Comparison of ENCODE assay signal across 30 cellular contexts in genomic region chr7:106180721-106181120, GRCh38.
A peak's percentile ranks its signal among the peaks of the same experiment; 100 is the strongest.
DNase-seq lines count a peak whose midpoint lies in the region; ATAC-seq and TF ChIP-seq lines count a peak whose summit lies in the region.
"Had no signal": no experiment of that assay in that cellular context is flagged by ENCODE, and none has a peak within 500 bp of the region (broad histone marks: within the 10 kb centered on the region; RNA-seq: fewer than 3 reads in every experiment).

No MANE protein-coding gene starts in this region.

- H3K27ac ChIP-seq in GM23338 (ENCODE audit: low read depth) = no peak overlapping the region
- no peak overlapping the region for H3K27ac ChIP-seq in mesendoderm (ENCODE audit: low read depth, low read length)
- H3K27ac ChIP-seq: BLaER1 treated with 17β-estradiol and CSF1 and Interleukin-3, amounts not matched to agents 10 nM and 100 nM; heart left ventricle; HL-60; lower lobe of right lung; SJCRH30; transverse colon; WERI-Rb-1 had no signal

- peaks cover 19% of the 10 kb centered on the region for H3K4me1 Mint-ChIP-seq in GM23338
- H3K4me1 Mint-ChIP-seq in T-helper 17 cell = peaks cover 17% of the 10 kb centered on the region
- H3K4me1 Mint-ChIP-seq: stimulated activated effector memory CD8-positive, alpha-beta T cell treated with anti-CD3 and anti-CD28 coated beads, Interleukin-12 subunit alpha, Interleukin-12 subunit beta, amount 100 ng/mL, for 72 hours had no signal

- H3K27me3 Mint-ChIP-seq in GM23338 (ENCODE audit: insufficient read depth, low read depth, poor library complexity) (peaks cover 9% of the 10 kb centered on the region), T-helper 17 cell (peaks cover 25% of the 10 kb centered on the region)

- WGBS in mesendoderm (ENCODE audit: extremely low coverage, insufficient coverage, low lambda C conversion rate) = no CpG with 5 or more reads among the region's 7 CpGs

- H3K56ac ChIP-seq in mesendoderm (ENCODE audit: low read length) = no peak overlapping the region

- H4K5ac ChIP-seq in mesendoderm (ENCODE audit: low read length) = no peak overlapping the region

- no peak overlapping the region for H3K18ac ChIP-seq in mesendoderm (ENCODE audit: low read length)

- H3K27me3 ChIP-seq in GM23338 (ENCODE audit: insufficient read depth) (no peaks in the 10 kb centered on the region), mesendoderm (ENCODE audit: insufficient read depth, low read length, poor library complexity) (no peaks in the 10 kb centered on the region)
- H3K27me3 ChIP-seq: BLaER1 treated with 17β-estradiol and CSF1 and Interleukin-3, amounts not matched to agents 10 nM and 100 nM; heart left ventricle; SJCRH30; transverse colon had no signal

- ATAC-seq in GM23338 (no peak), T-helper 17 cell (no peak), HG03442 (IDR thresholded peaks at IDR 0.05; ENCODE audit: unreplicated experiment) (no peak)
- ATAC-seq: activated CD8-positive, alpha-beta T cell treated with anti-CD3 and anti-CD28 coated beads, Interleukin-2, amount 10 ng/mL, durations not matched to agents 7 days and 5 days; heart left ventricle; natural killer cell; stimulated activated effector memory CD8-positive, alpha-beta T cell treated with anti-CD3 and anti-CD28 coated beads, Interleukin-12 subunit alpha, Interleukin-12 subunit beta, amount 100 ng/mL, for 72 hours had no signal

- no peak overlapping the region for H2BK15ac ChIP-seq in mesendoderm (replicated peaks; ENCODE audit: low read depth)

- no peak for TF ChIP-seq CTCF in GM23338 (conservative IDR thresholded peaks at IDR 0.05; ENCODE audit: low read depth in 2 of 2)

- H3F3A ChIP-seq in GM23338 (replicated peaks; ENCODE audit: low read depth) = no peaks in the 10 kb centered on the region

- H3K4me3 Mint-ChIP-seq in GM23338 (no peak overlapping the region), T-helper 17 cell (no peak overlapping the region)
- H3K4me3 Mint-ChIP-seq: activated CD8-positive, alpha-beta T cell treated with anti-CD3 and anti-CD28 coated beads, Interleukin-2, amount 10 ng/mL, durations not matched to agents 7 days and 5 days; activated naive CD4-positive, alpha-beta T cell treated with anti-CD3 and anti-CD28 coated beads for 36 hours; central memory CD8-positive, alpha-beta T cell; endodermal cell; natural killer cell; stimulated activated effector memory CD8-positive, alpha-beta T cell treated with anti-CD3 and anti-CD28 coated beads, Interleukin-12 subunit alpha, Interleukin-12 subunit beta, amount 100 ng/mL, for 72 hours had no signal

- no peak overlapping the region for H2BK5ac ChIP-seq in mesendoderm (ENCODE audit: low read length)

- no peak overlapping the region for H3K4ac ChIP-seq in mesendoderm (ENCODE audit: low read depth, low read length)

- DNase-seq in GM23338 (ENCODE audit: low spot score) (peak; percentile 16), NCI-H146 treated with DMSO at 0.1 percent for 48 hours (lab: John Stamatoyannopoulos, UW; ENCODE audit: unreplicated experiment) (peak; percentile 76), T-helper 17 cell (no peak), mesendoderm (peak; percentile 91), SIG-M5 (lab: John Stamatoyannopoulos, UW) (no peak), NCI-H1930 (lab: John Stamatoyannopoulos, UW) (no peak)
- DNase-seq: activated CD4-positive, alpha-beta T cell treated with anti-CD3 and anti-CD28 coated beads for 4 hours; activated CD8-positive, alpha-beta T cell treated with anti-CD3 and anti-CD28 coated beads, Interleukin-2, amount 10 ng/mL, durations not matched to agents 7 days and 5 days; Caco-2; endodermal cell; foreskin melanocyte; H7; heart left ventricle; Karpas-422; lower lobe of right lung; MV-4-11; natural killer cell; NCI-H1694 treated with DMSO at 0.1 percent for 48 hours; SJCRH30; stimulated activated CD4-positive, alpha-beta T cell treated with anti-CD3 and anti-CD28 coated beads, Interleukin-15, amount 100 ng/mL, for 24 hours; SW 1271; T1000; transverse colon; WERI-Rb-1 had no signal

- H3K79me2 ChIP-seq in GM23338 (replicated peaks; ENCODE audit: insufficient read depth) = no peaks in the 10 kb centered on the region
- no peaks in the 10 kb centered on the region for H3K79me2 ChIP-seq in mesendoderm (ENCODE audit: control insufficient read depth, insufficient read depth, low read length)

- no peaks in the 10 kb centered on the region for H4K20me1 ChIP-seq in GM23338 (replicated peaks; ENCODE audit: insufficient read depth)
- H4K20me1 ChIP-seq: BLaER1 treated with 17β-estradiol and CSF1 and Interleukin-3, amounts not matched to agents 10 nM and 100 nM had no signal

- no peak overlapping the region for H3K9ac ChIP-seq in mesendoderm (ENCODE audit: low read length)
- H3K9ac ChIP-seq: BLaER1 treated with 17β-estradiol and CSF1 and Interleukin-3, amounts not matched to agents 10 nM and 100 nM had no signal

- no peaks in the 10 kb centered on the region; the same call in 2 of the 3 replicates for H3K9me3 Mint-ChIP-seq in GM23338
- H3K9me3 Mint-ChIP-seq: activated naive CD4-positive, alpha-beta T cell treated with anti-CD3 and anti-CD28 coated beads for 36 hours; central memory CD8-positive, alpha-beta T cell; natural killer cell; stimulated activated effector memory CD8-positive, alpha-beta T cell treated with anti-CD3 and anti-CD28 coated beads, Interleukin-12 subunit alpha, Interleukin-12 subunit beta, amount 100 ng/mL, for 72 hours had no signal

- no peak overlapping the region for H3K23ac ChIP-seq in mesendoderm (ENCODE audit: low read length)

- H2AFZ ChIP-seq in GM23338 = no peak overlapping the region

- no peak overlapping the region for H2BK120ac ChIP-seq in mesendoderm (ENCODE audit: low read depth, low read length)

- H3K9me3 ChIP-seq in T-helper 17 cell (ENCODE audit: control insufficient read depth, low read length, poor library complexity, severe bottlenecking) = no peaks in the 10 kb centered on the region
- H3K9me3 ChIP-seq: BLaER1 treated with 17β-estradiol and CSF1 and Interleukin-3, amounts not matched to agents 10 nM and 100 nM; Caco-2; heart left ventricle; lower lobe of right lung; SJCRH30; transverse colon had no signal

- no peaks in the 10 kb centered on the region for H3K79me1 ChIP-seq in mesendoderm (ENCODE audit: low read length)

- no peaks in the 10 kb centered on the region for H3K36me3 Mint-ChIP-seq in GM23338 (ENCODE audit: low read depth)
- no peaks in the 10 kb centered on the region for H3K36me3 Mint-ChIP-seq in T-helper 17 cell (ENCODE audit: low read depth)
- H3K36me3 Mint-ChIP-seq: natural killer cell; stimulated activated effector memory CD8-positive, alpha-beta T cell treated with anti-CD3 and anti-CD28 coated beads, Interleukin-12 subunit alpha, Interleukin-12 subunit beta, amount 100 ng/mL, for 72 hours had no signal

- H3K27ac Mint-ChIP-seq in GM23338 (no peak overlapping the region), T-helper 17 cell (peak overlapping the region; percentile 51)
- H3K27ac Mint-ChIP-seq: activated CD8-positive, alpha-beta T cell treated with anti-CD3 and anti-CD28 coated beads, Interleukin-2, amount 10 ng/mL, durations not matched to agents 7 days and 5 days; activated naive CD4-positive, alpha-beta T cell treated with anti-CD3 and anti-CD28 coated beads for 36 hours; endodermal cell; natural killer cell; stimulated activated effector memory CD8-positive, alpha-beta T cell treated with anti-CD3 and anti-CD28 coated beads, Interleukin-12 subunit alpha, Interleukin-12 subunit beta, amount 100 ng/mL, for 72 hours had no signal

- H3K9me2 ChIP-seq in GM23338 (ENCODE audit: insufficient read depth) = 0 out of 2 replicates have a peak, but pooled peaks cover 3% of the 10 kb centered on the region

- no peak overlapping the region for H4K8ac ChIP-seq in mesendoderm (ENCODE audit: low read depth, low read length)

- H3K4me2 ChIP-seq in GM23338 (no peak overlapping the region), mesendoderm (ENCODE audit: low read length) (no peak overlapping the region)
- H3K4me2 ChIP-seq: BLaER1 treated with 17β-estradiol and CSF1 and Interleukin-3, amounts not matched to agents 10 nM and 100 nM had no signal

- H3K36me3 ChIP-seq in GM23338 (ENCODE audit: insufficient read depth) = no peaks in the 10 kb centered on the region
- H3K36me3 ChIP-seq in mesendoderm (ENCODE audit: control insufficient read depth, insufficient read depth, low read length) = no peaks in the 10 kb centered on the region
- H3K36me3 ChIP-seq: BLaER1 treated with 17β-estradiol and CSF1 and Interleukin-3, amounts not matched to agents 10 nM and 100 nM; heart left ventricle; lower lobe of right lung; SJCRH30; transverse colon; WERI-Rb-1 had no signal

- no peak overlapping the region for H3K4me3 ChIP-seq in GM23338
- no peak overlapping the region for H3K4me3 ChIP-seq in mesendoderm (ENCODE audit: low read length)
- H3K4me3 ChIP-seq: BLaER1 treated with 17β-estradiol and CSF1 and Interleukin-3, amounts not matched to agents 10 nM and 100 nM; heart left ventricle; lower lobe of right lung; SJCRH30; transverse colon had no signal

- peaks cover 12% of the 10 kb centered on the region for H3K4me1 ChIP-seq in GM23338 (ENCODE audit: insufficient read depth)
- H3K4me1 ChIP-seq in mesendoderm (ENCODE audit: control insufficient read depth, low read depth, low read length) = no peaks in the 10 kb centered on the region
- H3K4me1 ChIP-seq: Caco-2, SJCRH30 had no signal

- no peak overlapping the region for H2AK5ac ChIP-seq in mesendoderm (ENCODE audit: low read length)

TF ChIP-seq in GM23338, 12 proteins besides CTCF, POLR2A, EP300 and RAD21 (continues in another document):
- TF ChIP-seq REST (IDR thresholded peaks at IDR 0.05; ENCODE audit: unreplicated experiment) = no peak

Comparison
In these comparisons a context has a peak if more than half of its experiments do, and no peak if none do; other contexts are left out.
1. DNase-seq: peak in GM23338 (single experiment), NCI-H146 treated with DMSO at 0.1 percent for 48 hours (single experiment) and mesendoderm (single experiment); none in T-helper 17 cell (0 of 3), SIG-M5 (single experiment) and NCI-H1930 (0 of 2).